Comparison of ENCODE assay signal across 17 cellular contexts in genomic region chr2:6372317-6372903, GRCh38.
DNase-seq lines count a peak whose midpoint lies in the region; TF ChIP-seq lines count a peak whose summit lies in the region.
"Had no signal": no experiment of that assay in that cellular context is flagged by ENCODE, and none has a peak within 500 bp of the region (broad histone marks: within the 10 kb centered on the region; RNA-seq: fewer than 3 reads in every experiment).

No MANE protein-coding gene starts in this region.

- peak; percentile 71 for DNase-seq in Caki2 (ENCODE audit: low read depth)
- peak; percentile 15 for DNase-seq in RWPE1 (ENCODE audit: low spot score)
- DNase-seq in epithelial cell of proximal tubule (ENCODE audit: low read depth): peak; percentile 13
- no peak for DNase-seq in nephron progenitor cell
- no peak for DNase-seq in NCI-H2227 (lab: John Stamatoyannopoulos, UW; ENCODE audit: unreplicated experiment)
- DNase-seq in HCEC 1CT: no peak
- DNase-seq in GDM1 (lab: John Stamatoyannopoulos, UW): no peak
- DNase-seq in NCI-H345 treated with DMSO at 0.1 percent for 48 hours (lab: John Stamatoyannopoulos, UW; ENCODE audit: unreplicated experiment): no peak
- DNase-seq: activated CD4-positive, alpha-beta memory T cell treated with anti-CD3 and anti-CD28 coated beads, Interleukin-2, amount 10 ng/mL, durations not matched to agents 7 days and 5 days; NCI-H1092; NCI-H524; stimulated activated naive CD8-positive, alpha-beta T cell treated with anti-CD3 and anti-CD28 coated beads, Interleukin-15, Interleukin-2, amounts not matched to agents 100 U/mL and 50 U/mL, for 24 hours had no signal

- H3K27me3 Mint-ChIP-seq in nephron progenitor cell (ENCODE audit: low read depth, poor library complexity): no peaks in the 10 kb centered on the region
- H3K27me3 Mint-ChIP-seq: activated CD4-positive, alpha-beta memory T cell treated with anti-CD3 and anti-CD28 coated beads, Interleukin-2, amount 10 ng/mL, durations not matched to agents 7 days and 5 days had no signal

- POLR2A ChIA-PET in RWPE1 (lab: Yijun Ruan, JAX; ENCODE audit: low non-redundant PET): no interaction called here

- in situ Hi-C loops in Caki2 (cut with HindIII; ENCODE audit: low pct_unique_long_range_greater_than_20kb, low sequenced_read_pairs): no loop called here

- H3K27ac ChIP-seq in RWPE1: no peak overlapping the region
- H3K27ac ChIP-seq: BLaER1 treated with 17β-estradiol and CSF1 and Interleukin-3, amounts not matched to agents 10 nM and 100 nM; breast epithelium had no signal

- no peak for TF ChIP-seq CTCF in RWPE1 (conservative IDR thresholded peaks at IDR 0.05; ENCODE audit: low read depth)
- TF ChIP-seq CTCF in epithelial cell of proximal tubule (conservative IDR thresholded peaks at IDR 0.05; ENCODE audit: low read depth, low read length): no peak
- no peak for TF ChIP-seq CTCF in nephron progenitor cell (IDR thresholded peaks at IDR 0.05)

- H3K4me3 Mint-ChIP-seq in nephron progenitor cell: no peak overlapping the region
- H3K4me3 Mint-ChIP-seq: activated CD4-positive, alpha-beta memory T cell treated with anti-CD3 and anti-CD28 coated beads, Interleukin-2, amount 10 ng/mL, durations not matched to agents 7 days and 5 days; T-helper 2 cell treated with Interferon-gamma antibody and Interleukin-4, amounts not matched to agents 5 μg/mL and 100 μg/mL, for 36 hours had no signal

- H3K4me3 ChIP-seq in epithelial cell of proximal tubule (ENCODE audit: low read depth, low read length): no peak overlapping the region
- H3K4me3 ChIP-seq: BLaER1 treated with 17β-estradiol and CSF1 and Interleukin-3, amounts not matched to agents 10 nM and 100 nM; breast epithelium; HAP-1 had no signal

- H3K27ac Mint-ChIP-seq in nephron progenitor cell: peak overlapping the region; percentile 81
- H3K27ac Mint-ChIP-seq: activated CD4-positive, alpha-beta memory T cell treated with anti-CD3 and anti-CD28 coated beads, Interleukin-2, amount 10 ng/mL, durations not matched to agents 7 days and 5 days; activated T-helper 2 cell treated with anti-CD3 and anti-CD28 coated beads, Interferon-gamma antibody, Interleukin-2, Interleukin-4, amounts not matched to agents 10 μg/mL and 5 μg/mL and 100 μg/mL, durations not matched to agents 14 hours and 24 hours and 36 hours; T-helper 2 cell treated with Interferon-gamma antibody and Interleukin-4, amounts not matched to agents 5 μg/mL and 100 μg/mL, for 36 hours had no signal

- CTCF ChIA-PET in RWPE1 (lab: Yijun Ruan, JAX): interaction anchor here (0.7 kb wide), 1 partner anchor 144 kb away, joined by 3 read pairs; no protein-coding TSS in a partner anchor

- peaks cover 30% of the 10 kb centered on the region for H3K4me1 Mint-ChIP-seq in nephron progenitor cell
- H3K4me1 Mint-ChIP-seq: activated CD4-positive, alpha-beta memory T cell treated with anti-CD3 and anti-CD28 coated beads, Interleukin-2, amount 10 ng/mL, durations not matched to agents 7 days and 5 days had no signal

- peaks cover 8% of the 10 kb centered on the region for H3K36me3 Mint-ChIP-seq in nephron progenitor cell (ENCODE audit: low read depth)

- H3K9me3 Mint-ChIP-seq in nephron progenitor cell: peaks cover 38% of the 10 kb centered on the region
- H3K9me3 Mint-ChIP-seq: activated T-helper 2 cell treated with anti-CD3 and anti-CD28 coated beads, Interferon-gamma antibody, Interleukin-2, Interleukin-4, amounts not matched to agents 10 μg/mL and 5 μg/mL and 100 μg/mL, durations not matched to agents 14 hours and 24 hours and 36 hours; T-helper 2 cell treated with Interferon-gamma antibody and Interleukin-4, amounts not matched to agents 5 μg/mL and 100 μg/mL, for 36 hours had no signal

Comparison
In these comparisons a context has a peak if more than half of its experiments do, and no peak if none do; other contexts are left out.
1. DNase-seq: peak in Caki2 (single experiment), RWPE1 (single experiment) and epithelial cell of proximal tubule (single experiment); none in nephron progenitor cell (single experiment), NCI-H2227 (single experiment), HCEC 1CT (single experiment), GDM1 (single experiment) and NCI-H345 treated with DMSO at 0.1 percent for 48 hours (single experiment).